ENCODE assay signal across 1 cellular context in genomic region chr11:19646921-19647320, GRCh38.
TF ChIP-seq lines count a peak whose summit lies in the region.

No MANE protein-coding gene starts in this region.

TF ChIP-seq in GM23338, 12 proteins besides CTCF, POLR2A, EP300 and RAD21 (continued from another document):
- TF ChIP-seq ZNF462 (CRISPR knock-in tag; IDR thresholded peaks at IDR 0.05) (no peak), EZH2 (IDR thresholded peaks at IDR 0.05; ENCODE audit: low read depth, unreplicated experiment) (no peak), ZNF331 (CRISPR knock-in tag; IDR thresholded peaks at IDR 0.05; ENCODE audit: low read depth) (no peak), POLR2AphosphoS5 (IDR thresholded peaks at IDR 0.05; ENCODE audit: low read depth) (no peak)
